Comparison of ENCODE assay signal across 2 cellular contexts in the genomic region with DNA sequence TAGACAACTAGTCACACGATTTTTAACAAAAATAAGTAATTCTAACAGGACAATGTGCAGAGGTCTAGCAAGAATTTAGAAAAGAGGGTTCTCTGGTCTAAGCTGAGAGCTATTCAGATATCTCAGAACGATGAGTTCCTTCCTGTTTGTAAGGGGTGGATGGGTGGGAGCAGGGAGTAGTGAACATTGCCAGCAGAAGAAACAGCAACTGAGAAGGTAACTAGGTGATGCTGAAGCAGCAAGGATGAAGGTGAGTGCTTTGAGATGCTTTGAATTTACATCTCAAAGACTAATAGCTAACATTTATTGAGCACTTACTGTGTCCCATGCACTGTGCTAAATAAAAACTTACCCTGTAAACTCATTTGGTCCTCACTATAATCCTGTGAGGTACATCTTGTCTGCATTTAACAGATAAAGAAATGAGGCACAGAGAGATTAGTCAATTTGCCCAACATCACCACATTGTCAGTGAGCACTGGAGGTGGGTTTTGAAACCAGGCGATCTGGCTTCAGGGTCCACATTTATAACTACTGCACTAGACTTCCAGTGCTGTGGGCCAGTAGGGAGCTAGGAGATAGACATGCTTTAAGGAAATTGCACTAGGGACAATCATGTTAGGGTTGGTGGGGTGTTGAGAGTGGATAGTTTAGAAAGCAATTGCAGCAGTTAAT.
TF ChIP-seq lines count a peak whose summit lies in the region.

No MANE protein-coding gene starts in this region.

TF ChIP-seq in SK-N-SH treated with all-trans-retinoic acid at 6 μM for 48 hours, 23 proteins besides CTCF, POLR2A, EP300 and RAD21 (continued from another document):
- TF ChIP-seq PPARA (CRISPR knock-in tag; IDR thresholded peaks at IDR 0.05; ENCODE audit: borderline replicate concordance) (no peak), CSDC2 (CRISPR knock-in tag; IDR thresholded peaks at IDR 0.05) (no peak), ESRRG (CRISPR knock-in tag; IDR thresholded peaks at IDR 0.05) (no peak), ARNTL (CRISPR knock-in tag; IDR thresholded peaks at IDR 0.05; ENCODE audit: borderline replicate concordance, low read depth) (no peak), SNAI2 (CRISPR knock-in tag; IDR thresholded peaks at IDR 0.05) (no peak), ZC3H10 (CRISPR knock-in tag; IDR thresholded peaks at IDR 0.05) (no peak)
- TF ChIP-seq, protein P1, sequence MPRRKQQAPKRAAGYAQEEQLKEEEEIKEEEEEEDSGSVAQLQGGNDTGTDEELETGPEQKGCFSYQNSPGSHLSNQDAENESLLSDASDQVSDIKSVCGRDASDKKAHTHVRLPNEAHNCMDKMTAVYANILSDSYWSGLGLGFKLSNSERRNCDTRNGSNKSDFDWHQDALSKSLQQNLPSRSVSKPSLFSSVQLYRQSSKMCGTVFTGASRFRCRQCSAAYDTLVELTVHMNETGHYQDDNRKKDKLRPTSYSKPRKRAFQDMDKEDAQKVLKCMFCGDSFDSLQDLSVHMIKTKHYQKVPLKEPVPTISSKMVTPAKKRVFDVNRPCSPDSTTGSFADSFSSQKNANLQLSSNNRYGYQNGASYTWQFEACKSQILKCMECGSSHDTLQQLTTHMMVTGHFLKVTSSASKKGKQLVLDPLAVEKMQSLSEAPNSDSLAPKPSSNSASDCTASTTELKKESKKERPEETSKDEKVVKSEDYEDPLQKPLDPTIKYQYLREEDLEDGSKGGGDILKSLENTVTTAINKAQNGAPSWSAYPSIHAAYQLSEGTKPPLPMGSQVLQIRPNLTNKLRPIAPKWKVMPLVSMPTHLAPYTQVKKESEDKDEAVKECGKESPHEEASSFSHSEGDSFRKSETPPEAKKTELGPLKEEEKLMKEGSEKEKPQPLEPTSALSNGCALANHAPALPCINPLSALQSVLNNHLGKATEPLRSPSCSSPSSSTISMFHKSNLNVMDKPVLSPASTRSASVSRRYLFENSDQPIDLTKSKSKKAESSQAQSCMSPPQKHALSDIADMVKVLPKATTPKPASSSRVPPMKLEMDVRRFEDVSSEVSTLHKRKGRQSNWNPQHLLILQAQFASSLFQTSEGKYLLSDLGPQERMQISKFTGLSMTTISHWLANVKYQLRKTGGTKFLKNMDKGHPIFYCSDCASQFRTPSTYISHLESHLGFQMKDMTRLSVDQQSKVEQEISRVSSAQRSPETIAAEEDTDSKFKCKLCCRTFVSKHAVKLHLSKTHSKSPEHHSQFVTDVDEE (CRISPR knock-in tag; IDR thresholded peaks at IDR 0.05): no peak

TF ChIP-seq in SK-N-SH, 30 proteins besides CTCF, POLR2A, EP300 and RAD21:
- TF ChIP-seq FOXM1 (IDR thresholded peaks at IDR 0.05; ENCODE audit: low read depth): no peak
- TF ChIP-seq, protein P2, sequence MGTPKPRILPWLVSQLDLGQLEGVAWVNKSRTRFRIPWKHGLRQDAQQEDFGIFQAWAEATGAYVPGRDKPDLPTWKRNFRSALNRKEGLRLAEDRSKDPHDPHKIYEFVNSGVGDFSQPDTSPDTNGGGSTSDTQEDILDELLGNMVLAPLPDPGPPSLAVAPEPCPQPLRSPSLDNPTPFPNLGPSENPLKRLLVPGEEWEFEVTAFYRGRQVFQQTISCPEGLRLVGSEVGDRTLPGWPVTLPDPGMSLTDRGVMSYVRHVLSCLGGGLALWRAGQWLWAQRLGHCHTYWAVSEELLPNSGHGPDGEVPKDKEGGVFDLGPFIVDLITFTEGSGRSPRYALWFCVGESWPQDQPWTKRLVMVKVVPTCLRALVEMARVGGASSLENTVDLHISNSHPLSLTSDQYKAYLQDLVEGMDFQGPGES (IDR thresholded peaks at IDR 0.05; ENCODE audit: low read depth, low read length): no peak
- no peak for TF ChIP-seq RXRA (IDR thresholded peaks at IDR 0.05; ENCODE audit: borderline replicate concordance, low read depth)
- no peak for TF ChIP-seq RFX5 (IDR thresholded peaks at IDR 0.05; ENCODE audit: low read length)
- TF ChIP-seq EZH2phosphoT487 (IDR thresholded peaks at IDR 0.05; ENCODE audit: borderline replicate concordance, low read depth): no peak
- TF ChIP-seq JUND (IDR thresholded peaks at IDR 0.05): no peak
- TF ChIP-seq YY1 (IDR thresholded peaks at IDR 0.05; ENCODE audit: low read depth): no peak
- no peak for TF ChIP-seq MXI1 (IDR thresholded peaks at IDR 0.05; ENCODE audit: low read depth, low read length)
- TF ChIP-seq, protein P3, sequence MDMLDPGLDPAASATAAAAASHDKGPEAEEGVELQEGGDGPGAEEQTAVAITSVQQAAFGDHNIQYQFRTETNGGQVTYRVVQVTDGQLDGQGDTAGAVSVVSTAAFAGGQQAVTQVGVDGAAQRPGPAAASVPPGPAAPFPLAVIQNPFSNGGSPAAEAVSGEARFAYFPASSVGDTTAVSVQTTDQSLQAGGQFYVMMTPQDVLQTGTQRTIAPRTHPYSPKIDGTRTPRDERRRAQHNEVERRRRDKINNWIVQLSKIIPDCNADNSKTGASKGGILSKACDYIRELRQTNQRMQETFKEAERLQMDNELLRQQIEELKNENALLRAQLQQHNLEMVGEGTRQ (IDR thresholded peaks at IDR 0.05; ENCODE audit: borderline replicate concordance, low read depth, low read length): no peak
- TF ChIP-seq SMC3 (IDR thresholded peaks at IDR 0.05; ENCODE audit: low read depth, low read length): no peak
- TF ChIP-seq, protein P4, sequence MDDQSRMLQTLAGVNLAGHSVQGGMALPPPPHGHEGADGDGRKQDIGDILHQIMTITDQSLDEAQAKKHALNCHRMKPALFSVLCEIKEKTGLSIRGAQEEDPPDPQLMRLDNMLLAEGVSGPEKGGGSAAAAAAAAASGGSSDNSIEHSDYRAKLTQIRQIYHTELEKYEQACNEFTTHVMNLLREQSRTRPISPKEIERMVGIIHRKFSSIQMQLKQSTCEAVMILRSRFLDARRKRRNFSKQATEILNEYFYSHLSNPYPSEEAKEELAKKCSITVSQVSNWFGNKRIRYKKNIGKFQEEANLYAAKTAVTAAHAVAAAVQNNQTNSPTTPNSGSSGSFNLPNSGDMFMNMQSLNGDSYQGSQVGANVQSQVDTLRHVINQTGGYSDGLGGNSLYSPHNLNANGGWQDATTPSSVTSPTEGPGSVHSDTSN (IDR thresholded peaks at IDR 0.05): no peak
- TF ChIP-seq, protein P5, sequence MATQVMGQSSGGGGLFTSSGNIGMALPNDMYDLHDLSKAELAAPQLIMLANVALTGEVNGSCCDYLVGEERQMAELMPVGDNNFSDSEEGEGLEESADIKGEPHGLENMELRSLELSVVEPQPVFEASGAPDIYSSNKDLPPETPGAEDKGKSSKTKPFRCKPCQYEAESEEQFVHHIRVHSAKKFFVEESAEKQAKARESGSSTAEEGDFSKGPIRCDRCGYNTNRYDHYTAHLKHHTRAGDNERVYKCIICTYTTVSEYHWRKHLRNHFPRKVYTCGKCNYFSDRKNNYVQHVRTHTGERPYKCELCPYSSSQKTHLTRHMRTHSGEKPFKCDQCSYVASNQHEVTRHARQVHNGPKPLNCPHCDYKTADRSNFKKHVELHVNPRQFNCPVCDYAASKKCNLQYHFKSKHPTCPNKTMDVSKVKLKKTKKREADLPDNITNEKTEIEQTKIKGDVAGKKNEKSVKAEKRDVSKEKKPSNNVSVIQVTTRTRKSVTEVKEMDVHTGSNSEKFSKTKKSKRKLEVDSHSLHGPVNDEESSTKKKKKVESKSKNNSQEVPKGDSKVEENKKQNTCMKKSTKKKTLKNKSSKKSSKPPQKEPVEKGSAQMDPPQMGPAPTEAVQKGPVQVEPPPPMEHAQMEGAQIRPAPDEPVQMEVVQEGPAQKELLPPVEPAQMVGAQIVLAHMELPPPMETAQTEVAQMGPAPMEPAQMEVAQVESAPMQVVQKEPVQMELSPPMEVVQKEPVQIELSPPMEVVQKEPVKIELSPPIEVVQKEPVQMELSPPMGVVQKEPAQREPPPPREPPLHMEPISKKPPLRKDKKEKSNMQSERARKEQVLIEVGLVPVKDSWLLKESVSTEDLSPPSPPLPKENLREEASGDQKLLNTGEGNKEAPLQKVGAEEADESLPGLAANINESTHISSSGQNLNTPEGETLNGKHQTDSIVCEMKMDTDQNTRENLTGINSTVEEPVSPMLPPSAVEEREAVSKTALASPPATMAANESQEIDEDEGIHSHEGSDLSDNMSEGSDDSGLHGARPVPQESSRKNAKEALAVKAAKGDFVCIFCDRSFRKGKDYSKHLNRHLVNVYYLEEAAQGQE (IDR thresholded peaks at IDR 0.05; ENCODE audit: low read depth, low read length): no peak
- no peak for TF ChIP-seq ELF1 (IDR thresholded peaks at IDR 0.05)
- TF ChIP-seq, protein P6, sequence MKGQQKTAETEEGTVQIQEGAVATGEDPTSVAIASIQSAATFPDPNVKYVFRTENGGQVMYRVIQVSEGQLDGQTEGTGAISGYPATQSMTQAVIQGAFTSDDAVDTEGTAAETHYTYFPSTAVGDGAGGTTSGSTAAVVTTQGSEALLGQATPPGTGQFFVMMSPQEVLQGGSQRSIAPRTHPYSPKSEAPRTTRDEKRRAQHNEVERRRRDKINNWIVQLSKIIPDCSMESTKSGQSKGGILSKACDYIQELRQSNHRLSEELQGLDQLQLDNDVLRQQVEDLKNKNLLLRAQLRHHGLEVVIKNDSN (IDR thresholded peaks at IDR 0.05; ENCODE audit: borderline replicate concordance, low read depth): no peak
- TF ChIP-seq TEAD4 (IDR thresholded peaks at IDR 0.05; ENCODE audit: borderline replicate concordance, insufficient read depth): no peak
- TF ChIP-seq TAF1 (IDR thresholded peaks at IDR 0.05; ENCODE audit: borderline replicate concordance, low read depth, low read length): no peak
- no peak for TF ChIP-seq TCF12 (IDR thresholded peaks at IDR 0.05)
